In genomic region chr2:101001713-101002561, GRCh38 we compare ENCODE assay signal across 1 cellular context.
TF ChIP-seq lines count a peak whose summit lies in the region.

Gene RPL31 (plus strand): TSS chr2:101002289. CDS start chr2:101002702, 413 bp downstream.

TF ChIP-seq in GM12878, 131 proteins besides CTCF, POLR2A, EP300 and RAD21 (continued from another document and continues in another):
- TF ChIP-seq PRDM15 (CRISPR knock-in tag; IDR thresholded peaks at IDR 0.05), result no peak
- no peak for TF ChIP-seq JUNB (IDR thresholded peaks at IDR 0.05)
- no peak for TF ChIP-seq CHD1 (IDR thresholded peaks at IDR 0.05; ENCODE audit: low read depth, low read length)
- peak; percentile 93 for TF ChIP-seq GABPA (IDR thresholded peaks at IDR 0.05; ENCODE audit: low read depth)
- TF ChIP-seq SUZ12 (IDR thresholded peaks at IDR 0.05; ENCODE audit: unreplicated experiment), result no peak
- TF ChIP-seq ESRRA (IDR thresholded peaks at IDR 0.05; ENCODE audit: low read length), result no peak
- no peak for TF ChIP-seq CUX1 (IDR thresholded peaks at IDR 0.05; ENCODE audit: insufficient replicate concordance, low read depth, low read length)
- TF ChIP-seq SIX5 (IDR thresholded peaks at IDR 0.05; ENCODE audit: low read depth, low read length, severe bottlenecking), result peak; percentile 26
- TF ChIP-seq MTA2 (IDR thresholded peaks at IDR 0.05; ENCODE audit: low read depth), result peak; percentile 84
- TF ChIP-seq BACH1 (IDR thresholded peaks at IDR 0.05; ENCODE audit: borderline replicate concordance), result peak; percentile 28; the same call in 1 of the 2 replicates
- TF ChIP-seq NBN (IDR thresholded peaks at IDR 0.05), result peak; percentile 94
- no peak for TF ChIP-seq ZBTB4 (CRISPR knock-in tag; IDR thresholded peaks at IDR 0.05)
- peak; percentile 99 for TF ChIP-seq SMAD5 (IDR thresholded peaks at IDR 0.05; ENCODE audit: low read depth)
- TF ChIP-seq ELK1 (IDR thresholded peaks at IDR 0.05; ENCODE audit: low read depth, low read length), result no peak
- TF ChIP-seq RB1 (IDR thresholded peaks at IDR 0.05; ENCODE audit: borderline replicate concordance), result peak; percentile 81
- TF ChIP-seq DPF2 (IDR thresholded peaks at IDR 0.05), result peak; percentile 26; the same call in 1 of the 2 replicates
- no peak; the same call in 1 of the 2 replicates for TF ChIP-seq SPI1 (IDR thresholded peaks at IDR 0.05; ENCODE audit: borderline replicate concordance, insufficient read depth, low read depth, low read length)
- no peak for TF ChIP-seq ZZZ3 (IDR thresholded peaks at IDR 0.05; ENCODE audit: control insufficient read depth, insufficient read length, low read depth)
- TF ChIP-seq MEF2B (IDR thresholded peaks at IDR 0.05; ENCODE audit: partially characterized antibody, poor library complexity, severe bottlenecking), result peak; percentile 42
- TF ChIP-seq EGR1 (IDR thresholded peaks at IDR 0.05; ENCODE audit: borderline replicate concordance in 1 of 2, low read depth in 2 of 2, low read length in 2 of 2), result peak; percentile 12 to 49; a peak in 2 of 3 replicates
- no peak for TF ChIP-seq TARDBP (IDR thresholded peaks at IDR 0.05; ENCODE audit: borderline replicate concordance)
- peak; percentile 16 for TF ChIP-seq BCL3 (IDR thresholded peaks at IDR 0.05; ENCODE audit: borderline replicate concordance, insufficient read depth, low read depth, low read length, poor library complexity, severe bottlenecking)
- 0 out of 2 replicates have a peak, but pooled peaks have one; percentile 55 for TF ChIP-seq HDAC2 (IDR thresholded peaks at IDR 0.05)
- no peak for TF ChIP-seq STAT1 (conservative IDR thresholded peaks at IDR 0.05)
- peak; percentile 73 for TF ChIP-seq NR2C2 (IDR thresholded peaks at IDR 0.05; ENCODE audit: borderline replicate concordance, control insufficient read depth, insufficient read length, low read depth)
- 0 out of 2 replicates have a peak, but pooled peaks have one; percentile 24 for TF ChIP-seq JUND (IDR thresholded peaks at IDR 0.05; ENCODE audit: low read depth, low read length)
- no peak for TF ChIP-seq BCL11A (IDR thresholded peaks at IDR 0.05; ENCODE audit: low read depth, low read length)
- TF ChIP-seq HCFC1 (IDR thresholded peaks at IDR 0.05; ENCODE audit: low read length), result peak; percentile 68
- TF ChIP-seq CBX5 (IDR thresholded peaks at IDR 0.05; ENCODE audit: low read depth), result peak; percentile 92
- peak; percentile 91 for TF ChIP-seq RUNX3 (IDR thresholded peaks at IDR 0.05; ENCODE audit: low read length)
- TF ChIP-seq CHD4 (IDR thresholded peaks at IDR 0.05), result no peak
- no peak for TF ChIP-seq PKNOX1 (IDR thresholded peaks at IDR 0.05)
- TF ChIP-seq CBFB (IDR thresholded peaks at IDR 0.05; ENCODE audit: low read depth), result peak; percentile 96
- peak; percentile 93 for TF ChIP-seq POU2F2 (IDR thresholded peaks at IDR 0.05; ENCODE audit: borderline replicate concordance, low read depth, low read length)
- peak; percentile 72 for TF ChIP-seq EED (IDR thresholded peaks at IDR 0.05; ENCODE audit: low read depth)
- TF ChIP-seq USF2 (IDR thresholded peaks at IDR 0.05; ENCODE audit: borderline replicate concordance, low read depth, low read length), result no peak
- TF ChIP-seq NFYA (IDR thresholded peaks at IDR 0.05; ENCODE audit: borderline replicate concordance, low read depth, low read length), result no peak
- peak; percentile 98 for TF ChIP-seq POLR2AphosphoS2 (IDR thresholded peaks at IDR 0.05; ENCODE audit: low read depth, low read length)
- no peak; the same call in 1 of the 2 replicates for TF ChIP-seq HDGF (IDR thresholded peaks at IDR 0.05)
- TF ChIP-seq ZBTB33 (IDR thresholded peaks at IDR 0.05), result no peak
- 0 out of 2 replicates have a peak, but pooled peaks have one; percentile 62 for TF ChIP-seq RCOR1 (conservative IDR thresholded peaks at IDR 0.05; ENCODE audit: low read depth, low read length)
- no peak for TF ChIP-seq MTA3 (IDR thresholded peaks at IDR 0.05; ENCODE audit: borderline replicate concordance, low read length)
- TF ChIP-seq PAX8 (IDR thresholded peaks at IDR 0.05), result no peak
- TF ChIP-seq YY1 (IDR thresholded peaks at IDR 0.05; ENCODE audit: low read depth, low read length), result peak; percentile 89
- TF ChIP-seq LARP7 (IDR thresholded peaks at IDR 0.05), result peak; percentile 33; the same call in 1 of the 2 replicates
